In the genomic region with DNA sequence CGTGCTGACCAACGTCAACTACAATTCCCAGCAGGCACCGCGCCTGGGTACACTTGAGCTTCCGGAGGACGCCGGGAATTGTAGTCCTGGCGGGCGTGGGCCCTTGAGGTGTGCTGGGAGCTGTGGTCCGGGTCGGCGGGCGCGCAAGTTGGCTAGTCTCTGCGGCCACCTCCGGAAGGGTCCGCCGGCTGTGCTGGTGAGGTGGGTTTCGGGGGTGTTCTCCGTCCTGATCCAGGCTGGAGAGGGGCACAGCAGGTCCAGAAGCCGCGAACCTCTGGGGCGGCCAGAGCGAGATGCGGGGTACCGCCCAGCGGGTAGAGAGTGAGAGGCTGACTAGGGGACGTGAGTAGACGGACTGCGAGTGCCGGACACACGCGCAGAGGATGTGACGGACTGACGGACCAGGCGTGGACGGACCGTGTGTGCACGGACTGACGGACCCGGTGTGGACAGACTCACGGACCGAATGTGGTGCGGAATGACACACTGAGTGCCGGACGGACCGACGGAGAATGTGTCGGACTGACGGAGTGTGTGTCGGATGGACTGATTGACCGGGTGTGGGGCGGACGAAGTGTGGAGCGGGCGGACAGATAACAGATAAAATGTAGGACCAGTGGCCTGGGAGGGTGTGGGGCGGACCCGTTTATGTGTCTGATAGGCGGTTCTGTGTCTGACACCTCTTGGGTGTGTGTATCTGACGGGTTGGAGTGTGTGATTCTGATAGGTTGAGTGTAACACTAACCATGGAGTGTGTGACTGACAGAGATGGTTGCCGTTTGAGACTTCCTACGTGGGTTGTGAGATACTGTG, we compare ENCODE assay signal across 8 cellular contexts. TPM values are rescaled to one million over a fixed set of nuclear protein-coding genes. Genes with fewer than 3 reads are reported as not detected.
A peak's percentile ranks its signal among the peaks of the same experiment; 100 is the strongest.
DNase-seq lines count a peak whose midpoint lies in the region; FAIRE-seq and TF ChIP-seq lines count a peak whose summit lies in the region.

ZSCAN22 (plus strand) TSS at position 81 of the 813 bp plus-strand sequence. CDS start 7,809 bp downstream, outside the sequence.

- H3K27ac Mint-ChIP-seq in H9 = no peak within 1 kb of the TSS

- peak within 1 kb of the TSS; percentile 76; the same call in 1 of the 2 replicates for H3K14ac ChIP-seq in H9 (ENCODE audit: insufficient read depth, low read length)

- H3K4me2 ChIP-seq in H9 (ENCODE audit: insufficient read depth, insufficient read length, low read length) = peak within 1 kb of the TSS; percentile 86

- H3K9me3 ChIP-seq in H9 (ENCODE audit: control insufficient read depth, low read depth, low read length) (no peaks in the 10 kb centered on the region), neuron (ENCODE audit: low read length) (no peaks in the 10 kb centered on the region), stomach smooth muscle (ENCODE audit: control insufficient read depth in 2 of 2, low read length in 2 of 2) (no peaks in the 10 kb centered on the region)

- peaks cover 4 to 5% of the 10 kb centered on the region in 2 experiments; a peak in 3 of 4 replicates for H3K4me1 Mint-ChIP-seq in H9

- H3K4ac ChIP-seq in H9 (ENCODE audit: low read depth, low read length) = no peak within 1 kb of the TSS

- H4K5ac ChIP-seq in H9 (ENCODE audit: insufficient read length, low read depth, low read length) = no peak within 1 kb of the TSS

- no peak within 1 kb of the TSS for H2BK20ac ChIP-seq in H9 (ENCODE audit: low read depth, low read length, poor library complexity, severe bottlenecking)

- H4K8ac ChIP-seq in H9 (replicated peaks; ENCODE audit: insufficient read length, low read depth, low read length) = peak within 1 kb of the TSS; percentile 49

- H2BK120ac ChIP-seq in H9 (ENCODE audit: low read depth, low read length, poor library complexity, severe bottlenecking) = no peak within 1 kb of the TSS

- H3K27me3 ChIP-seq in H9 (ENCODE audit: insufficient read depth, low read length) (no peaks in the 10 kb centered on the region), neuron (ENCODE audit: insufficient read depth, low read length) (no peaks in the 10 kb centered on the region), stomach smooth muscle (ENCODE audit: control insufficient read depth in 1 of 2, insufficient read depth in 2 of 2, low read length in 2 of 2) (no peaks in the 10 kb centered on the region)

- no peaks in the 10 kb centered on the region for H3K9me3 Mint-ChIP-seq in H9

- DNase-seq in H9 (peak; percentile 96), M059J (ENCODE audit: low read depth) (peak; percentile 98), foreskin melanocyte (peak; percentile 96)
- DNase-seq in activated effector memory CD4-positive, alpha-beta T cell treated with anti-CD3 and anti-CD28 coated beads, Interleukin-2, amount 50 U/mL, for 16 hours = peak; percentile 97

- H3K4me1 ChIP-seq in H9 (ENCODE audit: insufficient read depth, low read length) = no peaks in the 10 kb centered on the region
- H3K4me1 ChIP-seq in neuron (ENCODE audit: insufficient read depth, low read length) = peaks cover 13% of the 10 kb centered on the region
- H3K4me1 ChIP-seq in stomach smooth muscle (ENCODE audit: control insufficient read depth, insufficient read depth, low read length) = peaks cover 33% of the 10 kb centered on the region

- H3K27ac ChIP-seq in H9 (ENCODE audit: insufficient read length, low read depth, low read length) (no peak within 1 kb of the TSS), stomach smooth muscle (ENCODE audit: low read length) (peak within 1 kb of the TSS; percentile 86)

- no peak within 1 kb of the TSS for H2BK15ac ChIP-seq in H9 (ENCODE audit: low read depth, low read length)

- no CpG with 5 or more reads among the region's 62 CpGs for WGBS in H9 (ENCODE audit: extremely low coverage, insufficient read length, low lambda C conversion rate)

- no peaks in the 10 kb centered on the region; a peak in 1 of 7 replicates for H3K36me3 Mint-ChIP-seq in H9 (ENCODE audit: insufficient read depth in 1 of 3, low read depth in 3 of 3)

- H4K20me1 ChIP-seq in H9 (ENCODE audit: control insufficient read depth, insufficient read depth, insufficient read length) = peaks cover 5% of the 10 kb centered on the region

- H3T11ph ChIP-seq in H9 (ENCODE audit: low read length) = no peak within 1 kb of the TSS

- no peak for TF ChIP-seq CTCF in H9 (conservative IDR thresholded peaks at IDR 0.05)

- no peak within 1 kb of the TSS for H2AFZ ChIP-seq in H9 (ENCODE audit: low read length)
- H2AFZ ChIP-seq in neuron (ENCODE audit: low read depth, low read length) = peak within 1 kb of the TSS; percentile 33

- H3K4me3 Mint-ChIP-seq in H9 = no peak within 1 kb of the TSS

- no peaks in the 10 kb centered on the region for H3K79me1 ChIP-seq in H9 (ENCODE audit: insufficient read depth, low read depth, low read length, poor library complexity, severe bottlenecking)

- peak; percentile 52 for TF ChIP-seq POLR2A in Raji (IDR thresholded peaks at IDR 0.05; ENCODE audit: insufficient read depth, low read depth, low read length)

- H3K9ac ChIP-seq in H9 (ENCODE audit: extremely low read depth, insufficient read length, low read length) (peak within 1 kb of the TSS; percentile 92), stomach smooth muscle (ENCODE audit: low read length in 2 of 2) (peak within 1 kb of the TSS; percentile 96 to 98)

- H3K27me3 Mint-ChIP-seq in H9 (ENCODE audit: low read depth) = no peaks in the 10 kb centered on the region

- H3K79me2 ChIP-seq in H9 (ENCODE audit: insufficient read depth, low read length) = no peaks in the 10 kb centered on the region

- no peak within 1 kb of the TSS for H3K23ac ChIP-seq in H9 (ENCODE audit: insufficient read length, low read depth, low read length)

- H2BK12ac ChIP-seq in H9 (ENCODE audit: insufficient read length, low read depth, low read length) = no peak within 1 kb of the TSS

- H3K18ac ChIP-seq in H9 (ENCODE audit: insufficient read length, low read depth, low read length) = peak within 1 kb of the TSS; percentile 76

- H3K36me3 ChIP-seq in neuron (ENCODE audit: insufficient read depth, low read length) (peaks cover 2% of the 10 kb centered on the region), stomach smooth muscle (ENCODE audit: control insufficient read depth in 2 of 2, insufficient read depth in 2 of 2, low read length in 2 of 2) (peaks cover 0 to 5% of the 10 kb centered on the region in 2 donors)

- no peak within 1 kb of the TSS for H4K91ac ChIP-seq in H9 (ENCODE audit: insufficient read length, low read depth, low read length)

- H3K56ac ChIP-seq in H9 (ENCODE audit: insufficient read length, low read depth, low read length) = no peak within 1 kb of the TSS

- H3K4me3 ChIP-seq in neuron (ENCODE audit: low read length) (peak within 1 kb of the TSS; percentile 55), stomach smooth muscle (ENCODE audit: low read length in 2 of 2) (peak within 1 kb of the TSS; percentile 98 to 100)

- peak; percentile 11 for FAIRE-seq in G401.6 (lab: Jason Lieb, UNC)

- H2BK5ac ChIP-seq in H9 (ENCODE audit: insufficient read length, low read length) = no peak within 1 kb of the TSS

- H2AK5ac ChIP-seq in H9 (ENCODE audit: insufficient read length, low read length) = no peak within 1 kb of the TSS

- H3K23me2 ChIP-seq in H9 (ENCODE audit: insufficient read length, low read depth, low read length, poor library complexity, severe bottlenecking) = peaks cover 10% of the 10 kb centered on the region

RNA-seq across cellular contexts. Expression of gene ZSCAN22, which starts in this region (rescaled TPM):
- 4.7 and 4.8 TPM in 2 replicates for total RNA-seq in H9 (2021)
- 2.2 and 3.6 TPM in 2 replicates for total RNA-seq in M059J (2014; rRNA removed; shearing (Covaris generic))
